In genomic region chr12:127306604-127307215, GRCh38 we compare ENCODE assay signal across 28 cellular contexts.
DNase-seq lines count a peak whose midpoint lies in the region; FAIRE-seq and TF ChIP-seq lines count a peak whose summit lies in the region.
"Had no signal": no experiment of that assay in that cellular context is flagged by ENCODE, and none has a peak within 500 bp of the region (broad histone marks: within the 10 kb centered on the region; RNA-seq: fewer than 3 reads in every experiment).

No MANE protein-coding gene starts in this region.

- H3K4me3 Mint-ChIP-seq in HFFc6 = peak overlapping the region; percentile 44
- no peak overlapping the region for H3K4me3 Mint-ChIP-seq in astrocyte (ENCODE audit: unreplicated experiment)
- H3K4me3 Mint-ChIP-seq: activated naive CD4-positive, alpha-beta T cell treated with anti-CD3 and anti-CD28 coated beads, Interleukin-2, amount 50 U/mL, for 24 hours; CD14-positive monocyte; immature natural killer cell; nephron had no signal

- H3K79me2 ChIP-seq in astrocyte (ENCODE audit: insufficient read depth, low read length) = no peaks in the 10 kb centered on the region
- H3K79me2 ChIP-seq: parathyroid adenoma had no signal

- H3K27me3 Mint-ChIP-seq in HFFc6 (ENCODE audit: insufficient read depth) (peaks cover 5% of the 10 kb centered on the region), astrocyte (ENCODE audit: low read depth, unreplicated experiment) (no peaks in the 10 kb centered on the region)

- H3K9me3 Mint-ChIP-seq in HFFc6 (no peaks in the 10 kb centered on the region), astrocyte (ENCODE audit: unreplicated experiment) (peaks cover 15% of the 10 kb centered on the region)
- H3K9me3 Mint-ChIP-seq: activated naive CD4-positive, alpha-beta T cell treated with anti-CD3 and anti-CD28 coated beads, Interleukin-2, amount 50 U/mL, for 24 hours; nephron had no signal

- no peaks in the 10 kb centered on the region for H4K20me1 ChIP-seq in astrocyte (ENCODE audit: insufficient read depth, low read length)

- no peaks in the 10 kb centered on the region for H3K4me1 ChIP-seq in astrocyte (ENCODE audit: insufficient read depth, low read length)
- H3K4me1 ChIP-seq: ascending aorta, parathyroid adenoma, upper lobe of right lung had no signal

- no peak for FAIRE-seq in astrocyte (lab: Jason Lieb, UNC)
- FAIRE-seq: A204.1 had no signal

- peak overlapping the region; percentile 25 for H3K27ac Mint-ChIP-seq in HFFc6
- H3K27ac Mint-ChIP-seq in astrocyte (ENCODE audit: unreplicated experiment) = no peak overlapping the region
- H3K27ac Mint-ChIP-seq: activated naive CD4-positive, alpha-beta T cell treated with anti-CD3 and anti-CD28 coated beads, Interleukin-2, amount 50 U/mL, for 24 hours; CD14-positive monocyte; immature natural killer cell; nephron had no signal

- H3K9me3 ChIP-seq in astrocyte (ENCODE audit: insufficient read depth, low read depth, low read length) = no peaks in the 10 kb centered on the region
- H3K9me3 ChIP-seq: ascending aorta, upper lobe of right lung had no signal

- H3K4me1 Mint-ChIP-seq in HFFc6 (ENCODE audit: low read depth) (peaks cover 37% of the 10 kb centered on the region), astrocyte (ENCODE audit: low read depth, unreplicated experiment) (no peaks in the 10 kb centered on the region)
- H3K4me1 Mint-ChIP-seq: activated naive CD4-positive, alpha-beta T cell treated with anti-CD3 and anti-CD28 coated beads, Interleukin-2, amount 50 U/mL, for 24 hours; CD14-positive monocyte; nephron had no signal

- H3K9ac ChIP-seq in astrocyte (ENCODE audit: low read length) = no peak overlapping the region
- H3K9ac ChIP-seq: KMS-11, parathyroid adenoma had no signal

- DNase-seq in AG09309 (ENCODE audit: low read depth) (peak; percentile 88), HFFc6 (peak; percentile 72), astrocyte (ENCODE audit: low read depth) (peak; percentile 30), fibroblast of the aortic adventitia (ENCODE audit: low read depth) (peak; percentile 60), ACHN (no peak)
- no peak for DNase-seq in effector CD8-positive, alpha-beta T cell (lab: John Stamatoyannopoulos, UW)
- no peak for DNase-seq in central memory CD4-positive, alpha-beta T cell
- DNase-seq in activated naive CD4-positive, alpha-beta T cell (lab: John Stamatoyannopoulos, UW) = no peak
- DNase-seq: activated CD4-positive, alpha-beta T cell treated with anti-CD3 and anti-CD28 coated beads for 4 hours; activated T-cell treated with anti-CD3 and anti-CD28 coated beads, Interleukin-2, amount 50 U/mL, for 48 hours; effector memory CD4-positive, alpha-beta T cell; GDM1; immature natural killer cell; left ventricle myocardium superior; NCI-H1092; NCI-H2029; NCI-H2227 treated with DMSO at 0.1 percent for 48 hours; NCI-H82; OCI-M1; T-helper 1 cell; upper lobe of right lung had no signal

- in situ Hi-C loops in ACHN (cut with HindIII; ENCODE audit: low pct_ligation_motif_present, low pct_unique_long_range_greater_than_20kb, low sequenced_read_pairs) = no loop called here

- no peak overlapping the region for H3K27ac ChIP-seq in astrocyte (ENCODE audit: low read depth, low read length)
- H3K27ac ChIP-seq: ascending aorta, KMS-11, parathyroid adenoma, upper lobe of right lung had no signal

- H3K27me3 ChIP-seq in astrocyte (ENCODE audit: insufficient read depth, low read length) = no peaks in the 10 kb centered on the region
- H3K27me3 ChIP-seq: ascending aorta, upper lobe of right lung had no signal

- H3K4me3 ChIP-seq in AG09309 (ENCODE audit: control insufficient read depth, low read depth, low read length) (no peak overlapping the region), astrocyte (ENCODE audit: insufficient read depth, low read depth, low read length) (no peak overlapping the region), fibroblast of the aortic adventitia (ENCODE audit: low read depth, low read length) (no peak overlapping the region)
- H3K4me3 ChIP-seq: ascending aorta, upper lobe of right lung had no signal

- no peak for TF ChIP-seq CTCF in AG09309 (IDR thresholded peaks at IDR 0.05; ENCODE audit: control insufficient read depth, insufficient read depth, low read depth, low read length, missing control alignments)
- no peak for TF ChIP-seq CTCF in HFFc6 (IDR thresholded peaks at IDR 0.05)
- TF ChIP-seq CTCF in astrocyte (IDR thresholded peaks at IDR 0.05; ENCODE audit: insufficient read depth, low read depth, low read length) = no peak
- TF ChIP-seq CTCF in fibroblast of the aortic adventitia (IDR thresholded peaks at IDR 0.05; ENCODE audit: insufficient read depth, low read length) = no peak

- H3K36me3 Mint-ChIP-seq in HFFc6 (ENCODE audit: low read depth) = peaks cover 3% of the 10 kb centered on the region; the same call in 1 of the 2 replicates
- no peaks in the 10 kb centered on the region for H3K36me3 Mint-ChIP-seq in astrocyte (ENCODE audit: low read depth, unreplicated experiment)
- H3K36me3 Mint-ChIP-seq: activated naive CD4-positive, alpha-beta T cell treated with anti-CD3 and anti-CD28 coated beads, Interleukin-2, amount 50 U/mL, for 24 hours; CD14-positive monocyte; immature natural killer cell had no signal

- H3K36me3 ChIP-seq in astrocyte (ENCODE audit: insufficient read depth, low read length) = no peaks in the 10 kb centered on the region
- H3K36me3 ChIP-seq: ascending aorta, upper lobe of right lung had no signal

- no peak overlapping the region for H2AFZ ChIP-seq in astrocyte (ENCODE audit: low read depth, low read length)
- H2AFZ ChIP-seq: parathyroid adenoma had no signal

- H3K4me2 ChIP-seq in astrocyte (ENCODE audit: low read length) = no peak overlapping the region
- H3K4me2 ChIP-seq: KMS-11 had no signal

Comparison
In these comparisons a context has a peak if more than half of its experiments do, and no peak if none do; other contexts are left out.
1. DNase-seq: peak in AG09309 (single experiment), HFFc6 (single experiment), astrocyte (single experiment) and fibroblast of the aortic adventitia (single experiment); none in effector CD8-positive, alpha-beta T cell (single experiment), central memory CD4-positive, alpha-beta T cell (single experiment), ACHN (single experiment) and activated naive CD4-positive, alpha-beta T cell (0 of 4).